In the genomic region with DNA sequence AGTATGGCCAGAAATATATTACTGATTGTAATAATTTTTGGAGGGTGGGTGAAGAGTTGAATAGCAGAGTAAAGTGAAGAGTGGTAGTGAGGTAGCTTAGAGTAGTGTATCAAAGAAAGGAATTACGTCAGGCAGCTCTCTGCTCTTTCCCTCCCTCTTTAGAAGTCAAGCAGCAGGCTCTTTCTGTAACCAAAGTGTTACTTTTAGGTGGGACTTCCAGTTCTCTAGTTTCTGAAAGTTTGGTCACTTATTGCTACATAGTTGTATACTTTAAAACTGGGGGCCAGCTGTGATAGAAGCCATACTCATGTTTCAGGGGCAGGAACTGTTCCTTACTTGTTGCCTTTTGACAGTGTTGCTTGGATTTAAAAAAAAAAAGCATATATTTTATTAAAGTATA, we compare ENCODE assay signal across 8 cellular contexts. TPM values are rescaled to one million over a fixed set of nuclear protein-coding genes. Genes with fewer than 3 reads are reported as not detected.
A peak's percentile ranks its signal among the peaks of the same experiment; 100 is the strongest.
DNase-seq lines count a peak whose midpoint lies in the region; ATAC-seq and TF ChIP-seq lines count a peak whose summit lies in the region.

No MANE protein-coding gene starts in this region.

- DNase-seq in GM10248 (ENCODE audit: extremely low spot score) (peak; percentile 35), right cardiac atrium (no peak), PC-3 (no peak), GM23338 (ENCODE audit: low spot score) (no peak), NCI-H510A treated with DMSO at 0.1 percent for 48 hours (lab: John Stamatoyannopoulos, UW) (no peak)
- DNase-seq in stimulated activated CD8-positive, alpha-beta memory T cell treated with anti-CD3 and anti-CD28 coated beads, Interleukin-4, amount 100 ng/mL, for 48 hours, result no peak

- no peaks in the 10 kb centered on the region for H3K9me2 ChIP-seq in PC-3 (replicated peaks; ENCODE audit: low read length)
- H3K9me2 ChIP-seq in GM23338 (ENCODE audit: insufficient read depth), result no peaks in the 10 kb centered on the region

- H3K36me3 Mint-ChIP-seq in GM23338 (ENCODE audit: low read depth), result peaks cover 8% of the 10 kb centered on the region; the same call in 2 of the 3 replicates

- peak; percentile 50 for ATAC-seq in GM21367 (IDR thresholded peaks at IDR 0.05; ENCODE audit: unreplicated experiment)
- ATAC-seq in HG03571 (IDR thresholded peaks at IDR 0.05; ENCODE audit: unreplicated experiment), result peak; percentile 54
- peak; percentile 53 to 64 for ATAC-seq in right cardiac atrium
- ATAC-seq in PC-3, result no peak
- no peak for ATAC-seq in GM23338

- H3K4me1 Mint-ChIP-seq in GM23338, result peaks cover 77% of the 10 kb centered on the region

- H3K27me3 ChIP-seq in right cardiac atrium (ENCODE audit: control insufficient read depth, insufficient read depth), result no peaks in the 10 kb centered on the region
- no peaks in the 10 kb centered on the region for H3K27me3 ChIP-seq in PC-3 (ENCODE audit: low read length)
- H3K27me3 ChIP-seq in GM23338 (ENCODE audit: insufficient read depth), result no peaks in the 10 kb centered on the region

- H3K27ac ChIP-seq in right cardiac atrium (ENCODE audit: low read length) (no peak overlapping the region), PC-3 (ENCODE audit: low read length) (no peak overlapping the region), GM23338 (ENCODE audit: low read depth) (no peak overlapping the region)

- H3K9me3 ChIP-seq in right cardiac atrium (ENCODE audit: control insufficient read depth, low read length), result no peaks in the 10 kb centered on the region
- H3K9me3 ChIP-seq in PC-3 (ENCODE audit: low read length), result no peaks in the 10 kb centered on the region

- H3K4me1 ChIP-seq in right cardiac atrium (ENCODE audit: control insufficient read depth, insufficient read depth, low read length), result no peaks in the 10 kb centered on the region
- peaks cover 14% of the 10 kb centered on the region for H3K4me1 ChIP-seq in PC-3 (ENCODE audit: insufficient read depth, low read length)
- H3K4me1 ChIP-seq in GM23338 (ENCODE audit: insufficient read depth), result peaks cover 82% of the 10 kb centered on the region

- no peak overlapping the region for H3K9ac ChIP-seq in PC-3 (ENCODE audit: low read length)

- H3K4me3 Mint-ChIP-seq in GM23338, result no peak overlapping the region

- peaks cover 4% of the 10 kb centered on the region for H3K27me3 Mint-ChIP-seq in GM23338 (ENCODE audit: insufficient read depth, low read depth, poor library complexity)

- BruUV-seq in PC-3 (replicated peaks; lab: Mats Ljungman, UMichigan), result no TSS peak

- H3K27ac Mint-ChIP-seq in GM23338, result no peak overlapping the region

- POLR2A ChIA-PET in GM10248 (lab: Yijun Ruan, JAX) (no interaction called here), PC-3 (lab: Charles Lee; ENCODE audit: unreplicated experiment) (no interaction called here)

- no peaks in the 10 kb centered on the region; the same call in 2 of the 3 replicates for H3K9me3 Mint-ChIP-seq in GM23338

- H3K79me2 ChIP-seq in PC-3 (ENCODE audit: low read length) (peaks cover 96% of the 10 kb centered on the region), GM23338 (replicated peaks; ENCODE audit: insufficient read depth) (peaks cover 100% of the 10 kb centered on the region)

- H4K20me1 ChIP-seq in PC-3 (ENCODE audit: low read length), result no peaks in the 10 kb centered on the region
- H4K20me1 ChIP-seq in GM23338 (replicated peaks; ENCODE audit: insufficient read depth), result peaks cover 26% of the 10 kb centered on the region

- H2AFZ ChIP-seq in PC-3 (ENCODE audit: low read length) (no peak overlapping the region), GM23338 (no peak overlapping the region)

- CTCF ChIA-PET in GM10248 (lab: Yijun Ruan, JAX) (interaction anchor here (0.8 to 4.7 kb wide), 4 partner anchors 12 to 58 kb away, joined by 3 to 28 read pairs (median 4); no protein-coding TSS in a partner anchor), PC-3 (lab: Charles Lee) (no interaction called here)

- intact Hi-C loops in right cardiac atrium (cut with DNase I), result loop anchor here in 1 of 4 donors (10.0 kb wide), 1 partner anchor 141 kb away; no protein-coding TSS in a partner anchor
- intact Hi-C loops in PC-3 (cut with micrococcal nuclease), result no loop called here

- no peaks in the 10 kb centered on the region; the same call in 1 of the 2 replicates for H3K36me3 ChIP-seq in PC-3 (ENCODE audit: low read depth, low read length)
- no peaks in the 10 kb centered on the region for H3K36me3 ChIP-seq in GM23338 (ENCODE audit: insufficient read depth)

- H3K4me3 ChIP-seq in right cardiac atrium (ENCODE audit: low read length) (no peak overlapping the region), PC-3 (ENCODE audit: low read length) (no peak overlapping the region), GM23338 (no peak overlapping the region)

- 55% methylated on average over 1 of the region's 1 CpG for WGBS in right cardiac atrium

- no peak for TF ChIP-seq CTCF in GM10248 (IDR thresholded peaks at IDR 0.05; ENCODE audit: control extremely low read depth, extremely low read depth, low read depth, missing control alignments)
- TF ChIP-seq CTCF in PC-3 (conservative IDR thresholded peaks at IDR 0.05; ENCODE audit: low read depth, low read length), result no peak
- no peak for TF ChIP-seq CTCF in GM23338 (conservative IDR thresholded peaks at IDR 0.05; ENCODE audit: low read depth in 2 of 2)

- H3K4me2 ChIP-seq in PC-3 (ENCODE audit: low read length), result no peak overlapping the region
- no peak overlapping the region for H3K4me2 ChIP-seq in GM23338

- no peaks in the 10 kb centered on the region for H3F3A ChIP-seq in PC-3 (ENCODE audit: low read length, unreplicated experiment)
- no peaks in the 10 kb centered on the region for H3F3A ChIP-seq in GM23338 (replicated peaks; ENCODE audit: low read depth)

TF ChIP-seq in GM23338, 12 proteins besides CTCF, POLR2A, EP300 and RAD21:
- TF ChIP-seq ZNF331 (CRISPR knock-in tag; IDR thresholded peaks at IDR 0.05; ENCODE audit: low read depth) (no peak), ZNF114 (CRISPR knock-in tag; IDR thresholded peaks at IDR 0.05) (no peak), POLR2AphosphoS5 (IDR thresholded peaks at IDR 0.05; ENCODE audit: low read depth) (no peak)
- TF ChIP-seq, protein P1, sequence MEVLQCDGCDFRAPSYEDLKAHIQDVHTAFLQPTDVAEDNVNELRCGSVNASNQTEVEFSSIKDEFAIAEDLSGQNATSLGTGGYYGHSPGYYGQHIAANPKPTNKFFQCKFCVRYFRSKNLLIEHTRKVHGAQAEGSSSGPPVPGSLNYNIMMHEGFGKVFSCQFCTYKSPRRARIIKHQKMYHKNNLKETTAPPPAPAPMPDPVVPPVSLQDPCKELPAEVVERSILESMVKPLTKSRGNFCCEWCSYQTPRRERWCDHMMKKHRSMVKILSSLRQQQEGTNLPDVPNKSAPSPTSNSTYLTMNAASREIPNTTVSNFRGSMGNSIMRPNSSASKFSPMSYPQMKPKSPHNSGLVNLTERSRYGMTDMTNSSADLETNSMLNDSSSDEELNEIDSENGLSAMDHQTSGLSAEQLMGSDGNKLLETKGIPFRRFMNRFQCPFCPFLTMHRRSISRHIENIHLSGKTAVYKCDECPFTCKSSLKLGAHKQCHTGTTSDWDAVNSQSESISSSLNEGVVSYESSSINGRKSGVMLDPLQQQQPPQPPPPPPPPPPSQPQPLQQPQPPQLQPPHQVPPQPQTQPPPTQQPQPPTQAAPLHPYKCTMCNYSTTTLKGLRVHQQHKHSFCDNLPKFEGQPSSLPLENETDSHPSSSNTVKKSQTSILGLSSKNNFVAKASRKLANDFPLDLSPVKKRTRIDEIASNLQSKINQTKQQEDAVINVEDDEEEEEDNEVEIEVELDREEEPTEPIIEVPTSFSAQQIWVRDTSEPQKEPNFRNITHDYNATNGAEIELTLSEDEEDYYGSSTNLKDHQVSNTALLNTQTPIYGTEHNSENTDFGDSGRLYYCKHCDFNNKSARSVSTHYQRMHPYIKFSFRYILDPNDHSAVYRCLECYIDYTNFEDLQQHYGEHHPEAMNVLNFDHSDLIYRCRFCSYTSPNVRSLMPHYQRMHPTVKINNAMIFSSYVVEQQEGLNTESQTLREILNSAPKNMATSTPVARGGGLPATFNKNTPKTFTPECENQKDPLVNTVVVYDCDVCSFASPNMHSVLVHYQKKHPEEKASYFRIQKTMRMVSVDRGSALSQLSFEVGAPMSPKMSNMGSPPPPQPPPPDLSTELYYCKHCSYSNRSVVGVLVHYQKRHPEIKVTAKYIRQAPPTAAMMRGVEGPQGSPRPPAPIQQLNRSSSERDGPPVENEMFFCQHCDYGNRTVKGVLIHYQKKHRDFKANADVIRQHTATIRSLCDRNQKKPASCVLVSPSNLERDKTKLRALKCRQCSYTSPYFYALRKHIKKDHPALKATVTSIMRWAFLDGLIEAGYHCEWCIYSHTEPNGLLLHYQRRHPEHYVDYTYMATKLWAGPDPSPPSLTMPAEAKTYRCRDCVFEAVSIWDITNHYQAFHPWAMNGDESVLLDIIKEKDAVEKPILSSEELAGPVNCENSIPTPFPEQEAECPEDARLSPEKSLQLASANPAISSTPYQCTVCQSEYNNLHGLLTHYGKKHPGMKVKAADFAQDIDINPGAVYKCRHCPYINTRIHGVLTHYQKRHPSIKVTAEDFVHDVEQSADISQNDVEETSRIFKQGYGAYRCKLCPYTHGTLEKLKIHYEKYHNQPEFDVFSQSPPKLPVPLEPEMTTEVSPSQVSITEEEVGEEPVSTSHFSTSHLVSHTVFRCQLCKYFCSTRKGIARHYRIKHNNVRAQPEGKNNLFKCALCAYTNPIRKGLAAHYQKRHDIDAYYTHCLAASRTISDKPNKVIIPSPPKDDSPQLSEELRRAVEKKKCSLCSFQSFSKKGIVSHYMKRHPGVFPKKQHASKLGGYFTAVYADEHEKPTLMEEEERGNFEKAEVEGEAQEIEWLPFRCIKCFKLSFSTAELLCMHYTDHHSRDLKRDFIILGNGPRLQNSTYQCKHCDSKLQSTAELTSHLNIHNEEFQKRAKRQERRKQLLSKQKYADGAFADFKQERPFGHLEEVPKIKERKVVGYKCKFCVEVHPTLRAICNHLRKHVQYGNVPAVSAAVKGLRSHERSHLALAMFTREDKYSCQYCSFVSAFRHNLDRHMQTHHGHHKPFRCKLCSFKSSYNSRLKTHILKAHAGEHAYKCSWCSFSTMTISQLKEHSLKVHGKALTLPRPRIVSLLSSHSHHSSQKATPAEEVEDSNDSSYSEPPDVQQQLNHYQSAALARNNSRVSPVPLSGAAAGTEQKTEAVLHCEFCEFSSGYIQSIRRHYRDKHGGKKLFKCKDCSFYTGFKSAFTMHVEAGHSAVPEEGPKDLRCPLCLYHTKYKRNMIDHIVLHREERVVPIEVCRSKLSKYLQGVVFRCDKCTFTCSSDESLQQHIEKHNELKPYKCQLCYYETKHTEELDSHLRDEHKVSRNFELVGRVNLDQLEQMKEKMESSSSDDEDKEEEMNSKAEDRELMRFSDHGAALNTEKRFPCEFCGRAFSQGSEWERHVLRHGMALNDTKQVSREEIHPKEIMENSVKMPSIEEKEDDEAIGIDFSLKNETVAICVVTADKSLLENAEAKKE (CRISPR knock-in tag; IDR thresholded peaks at IDR 0.05), result no peak

RNA-seq across cellular contexts. Expression of a gene that starts 30.6 kb away (rescaled TPM):
- total RNA-seq in right cardiac atrium, result 10 to 100 TPM; 61.4 to 77.7 (median 74.6) TPM
- 13.3 TPM for polyA plus RNA-seq in right cardiac atrium
- total RNA-seq in PC-3 (2014; rRNA removed), result 12.5 and 16.9 TPM in 2 replicates
- total RNA-seq in GM23338 (2014; rRNA removed; shearing (Covaris generic)), result 107 and 118 TPM in 2 replicates
- 54.7 and 76.4 TPM in 2 replicates for polyA plus RNA-seq in GM23338 (2016; fragmentation: Nextera tagmentation; extraction: Ambion mirVana)

Comparison
In these comparisons a context has a peak if more than half of its experiments do, and no peak if none do; other contexts are left out.
1. ATAC-seq: peak in GM21367 (single experiment), HG03571 (single experiment) and right cardiac atrium (2 of 2); none in PC-3 (single experiment) and GM23338 (single experiment).